ENCODE assay signal across 13 cellular contexts in the genomic region with DNA sequence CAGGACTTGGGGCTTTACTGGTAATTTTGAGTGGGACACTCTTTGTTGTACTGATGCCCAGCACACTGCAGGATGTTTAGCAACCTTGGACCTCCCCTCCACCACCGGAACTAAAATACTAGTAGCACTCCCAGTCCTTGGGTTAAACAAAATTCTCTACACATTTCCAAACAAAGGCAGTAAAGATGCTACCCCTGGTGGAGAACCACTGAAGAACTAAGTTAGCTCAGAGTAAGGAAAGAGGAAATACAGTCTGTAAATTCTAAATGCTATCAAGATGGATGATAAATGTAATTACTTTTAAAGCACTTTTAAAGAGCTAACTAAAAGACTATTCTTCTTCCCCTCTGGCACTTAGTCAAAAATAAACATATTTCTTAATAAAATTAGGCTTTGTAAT.
"Had no signal": no experiment of that assay in that cellular context is flagged by ENCODE, and none has a peak within 500 bp of the region (broad histone marks: within the 10 kb centered on the region; RNA-seq: fewer than 3 reads in every experiment).

No MANE protein-coding gene starts in this region.

- H3K27ac ChIP-seq: body of pancreas, lower lobe of right lung, stomach, thoracic aorta had no signal

- ATAC-seq: activated CD8-positive, alpha-beta T cell treated with anti-CD3 and anti-CD28 coated beads, Interleukin-2, amount 10 ng/mL, durations not matched to agents 7 days and 5 days; body of pancreas; lower lobe of right lung; naive thymus-derived CD8-positive, alpha-beta T cell; T-cell had no signal

- DNase-seq: activated CD4-positive, alpha-beta T cell treated with anti-CD3 and anti-CD28 coated beads for 4 hours; activated CD8-positive, alpha-beta T cell treated with anti-CD3 and anti-CD28 coated beads, Interleukin-2, amount 10 ng/mL, durations not matched to agents 7 days and 5 days; activated naive CD4-positive, alpha-beta T cell treated with Interleukin-2 at 50 U/mL for 16 hours; body of pancreas; effector memory CD4-positive, alpha-beta T cell; erythroblast; glutamatergic neuron; lower lobe of right lung; naive thymus-derived CD8-positive, alpha-beta T cell; stimulated activated CD4-positive, alpha-beta T cell treated with anti-CD3 and anti-CD28 coated beads, Interleukin-4, amount 100 ng/mL, for 24 hours; stomach; T-cell had no signal

- H3K9me3 ChIP-seq: body of pancreas, lower lobe of right lung, thoracic aorta had no signal

- H3K4me3 ChIP-seq: body of pancreas, lower lobe of right lung, stomach, thoracic aorta had no signal

- H3K27me3 ChIP-seq: body of pancreas, stomach had no signal

- H3K4me1 ChIP-seq: body of pancreas, lower lobe of right lung had no signal
